Comparison of ENCODE assay signal across 1 cellular context in genomic region chr9:92257327-92257726, GRCh38.
TF ChIP-seq lines count a peak whose summit lies in the region.

No MANE protein-coding gene starts in this region.

TF ChIP-seq in K562, 482 proteins besides CTCF, POLR2A, EP300 and RAD21 (continued from another document):
- TF ChIP-seq GATAD2B (IDR thresholded peaks at IDR 0.05; ENCODE audit: borderline replicate concordance) (no peak), HNRNPH1 (optimal IDR thresholded peaks at IDR 0.05; ENCODE audit: low read depth, low read length) (no peak), ZBTB40 (IDR thresholded peaks at IDR 0.05) (no peak), ZBTB40 (CRISPR knock-in tag; IDR thresholded peaks at IDR 0.05) (no peak), TCF7L2 (IDR thresholded peaks at IDR 0.05; ENCODE audit: low read depth, low read length) (no peak), ETS2 (tag; IDR thresholded peaks at IDR 0.05; ENCODE audit: borderline replicate concordance, poor library complexity, severe bottlenecking) (no peak), CREB3 (tag; conservative IDR thresholded peaks at IDR 0.05; ENCODE audit: low read depth) (no peak), ZBTB49 (CRISPR knock-in tag; IDR thresholded peaks at IDR 0.05; ENCODE audit: borderline replicate concordance) (no peak), ID3 (CRISPR knock-in tag; IDR thresholded peaks at IDR 0.05) (no peak), ID3 (tag; IDR thresholded peaks at IDR 0.05) (no peak), ZBTB12 (CRISPR knock-in tag; IDR thresholded peaks at IDR 0.05) (no peak), ZNF384 (IDR thresholded peaks at IDR 0.05; ENCODE audit: low read depth, low read length) (no peak), RNF219 (CRISPR knock-in tag; IDR thresholded peaks at IDR 0.05) (no peak), CREBBP (IDR thresholded peaks at IDR 0.05; ENCODE audit: low read depth, low read length) (no peak)
